22 cellular contexts compared by ENCODE assay signal in genomic region chr20:49160057-49160929, GRCh38. TPM values are rescaled to one million over a fixed set of nuclear protein-coding genes. Genes with fewer than 3 reads are reported as not detected.
DNase-seq lines count a peak whose midpoint lies in the region; ATAC-seq, FAIRE-seq and TF ChIP-seq lines count a peak whose summit lies in the region.
"Had no signal": no experiment of that assay in that cellular context is flagged by ENCODE, and none has a peak within 500 bp of the region (broad histone marks: within the 10 kb centered on the region; RNA-seq: fewer than 3 reads in every experiment).

No MANE protein-coding gene starts in this region.

- H3K4me1 Mint-ChIP-seq in natural killer cell, result peaks cover 19 to 24% of the 10 kb centered on the region in 2 donors
- H3K4me1 Mint-ChIP-seq in natural killer cell treated with Interleukin-12 subunit alpha and Interleukin-12 subunit beta and Interleukin-15 and Interleukin-18, amount 100 ng/mL, for 72 hours (ENCODE audit: low read depth in 2 of 2), result peaks cover 13 to 17% of the 10 kb centered on the region in 2 donors
- peaks cover 10 to 27% of the 10 kb centered on the region in 2 donors for H3K4me1 Mint-ChIP-seq in stimulated activated naive B cell treated with anti-CD40 and anti-IgM and Interleukin-4, amounts not matched to agents 10 μg/mL and 1 μg/mL and 100 μg/mL, for 72 hours

- no peaks in the 10 kb centered on the region for H3K27me3 ChIP-seq in SK-N-SH (ENCODE audit: insufficient read depth)

- POLR2A ChIA-PET in SK-N-SH (lab: Yijun Ruan, JAX), result interaction anchor here (0.6 kb wide), 1 partner anchor 113 kb away, joined by 4 read pairs; no protein-coding TSS in a partner anchor

- no peaks in the 10 kb centered on the region for H3K9me3 Mint-ChIP-seq in natural killer cell
- H3K9me3 Mint-ChIP-seq in natural killer cell treated with Interleukin-12 subunit alpha and Interleukin-12 subunit beta and Interleukin-15 and Interleukin-18, amount 100 ng/mL, for 72 hours, result no peaks in the 10 kb centered on the region
- H3K9me3 Mint-ChIP-seq in stimulated activated naive B cell treated with anti-CD40 and anti-IgM and Interleukin-4, amounts not matched to agents 10 μg/mL and 1 μg/mL and 100 μg/mL, for 72 hours, result no peaks in the 10 kb centered on the region
- H3K9me3 Mint-ChIP-seq: neural crest cell had no signal

- TF ChIP-seq EP300 in SK-N-SH (IDR thresholded peaks at IDR 0.05; ENCODE audit: borderline replicate concordance in 1 of 2, low read depth in 1 of 2, low read length in 1 of 2), result no peak

- no peak for TF ChIP-seq CTCF in SK-N-SH (IDR thresholded peaks at IDR 0.05)
- no peak for TF ChIP-seq CTCF in natural killer cell (IDR thresholded peaks at IDR 0.05)

- peaks cover 3% of the 10 kb centered on the region for H4K20me1 ChIP-seq in SK-N-SH (ENCODE audit: insufficient read depth)

- H3K36me3 ChIP-seq in SK-N-SH (replicated peaks in 1 of 2; ENCODE audit: control insufficient read depth in 1 of 2, insufficient read depth in 2 of 2, low read length in 1 of 2), result peaks cover 2 to 43% of the 10 kb centered on the region in 2 experiments

- CTCF ChIA-PET in SK-N-SH (lab: Yijun Ruan, JAX), result interaction anchor here (1.1 to 4.2 kb wide), 2 partner anchors 27 to 57 kb away, joined by 3 to 14 read pairs; no protein-coding TSS in a partner anchor

- no peak overlapping the region for H2AFZ ChIP-seq in SK-N-SH (ENCODE audit: low read depth)
- H2AFZ ChIP-seq: GM23248 had no signal

- H3K4me2 ChIP-seq in SK-N-SH, result no peak overlapping the region

- H3K4me3 Mint-ChIP-seq in natural killer cell, result no peak overlapping the region
- H3K4me3 Mint-ChIP-seq in natural killer cell treated with Interleukin-12 subunit alpha and Interleukin-12 subunit beta and Interleukin-15 and Interleukin-18, amount 100 ng/mL, for 72 hours, result no peak overlapping the region
- no peak overlapping the region for H3K4me3 Mint-ChIP-seq in stimulated activated naive B cell treated with anti-CD40 and anti-IgM and Interleukin-4, amounts not matched to agents 10 μg/mL and 1 μg/mL and 100 μg/mL, for 72 hours
- H3K4me3 Mint-ChIP-seq: neural crest cell had no signal

- FAIRE-seq in RCC 7860 (lab: Jason Lieb, UNC), result no peak

- H3K9ac ChIP-seq in SK-N-SH, result no peak overlapping the region
- H3K9ac ChIP-seq: GM23248 had no signal

- no peaks in the 10 kb centered on the region for H3K36me3 Mint-ChIP-seq in natural killer cell
- no peaks in the 10 kb centered on the region for H3K36me3 Mint-ChIP-seq in natural killer cell treated with Interleukin-12 subunit alpha and Interleukin-12 subunit beta and Interleukin-15 and Interleukin-18, amount 100 ng/mL, for 72 hours
- H3K36me3 Mint-ChIP-seq in stimulated activated naive B cell treated with anti-CD40 and anti-IgM and Interleukin-4, amounts not matched to agents 10 μg/mL and 1 μg/mL and 100 μg/mL, for 72 hours, result peaks cover under 1 to 27% of the 10 kb centered on the region in 2 donors

- no peaks in the 10 kb centered on the region for H3K9me3 ChIP-seq in SK-N-SH

- H3K4me1 ChIP-seq in SK-N-SH (ENCODE audit: control insufficient read depth in 1 of 2, insufficient read depth in 2 of 2, low read depth in 1 of 2, low read length in 1 of 2), result peaks cover 0 to 3% of the 10 kb centered on the region in 2 experiments; a peak in 1 of 4 replicates

- H3K27ac ChIP-seq in SK-N-SH (ENCODE audit: low read depth in 2 of 2, low read length in 1 of 2), result no peak overlapping the region
- H3K27ac ChIP-seq: 22Rv1, GM23248 had no signal

- H3K9me2 ChIP-seq in SK-N-SH, result no peaks in the 10 kb centered on the region

- peak overlapping the region; percentile 15 to 33 for H3K27ac Mint-ChIP-seq in natural killer cell
- H3K27ac Mint-ChIP-seq in natural killer cell treated with Interleukin-12 subunit alpha and Interleukin-12 subunit beta and Interleukin-15 and Interleukin-18, amount 100 ng/mL, for 72 hours, result peak overlapping the region in 1 of 2 donors; percentile 16
- peak overlapping the region; percentile 37 for H3K27ac Mint-ChIP-seq in stimulated activated naive B cell treated with anti-CD40 and anti-IgM and Interleukin-4, amounts not matched to agents 10 μg/mL and 1 μg/mL and 100 μg/mL, for 72 hours

- intact Hi-C loops in natural killer cell (cut with micrococcal nuclease), result no loop called here

- peaks cover 93% of the 10 kb centered on the region for H3K79me2 ChIP-seq in SK-N-SH (ENCODE audit: insufficient read depth)

- DNase-seq in SK-N-SH (no peak), natural killer cell (no peak), amniotic epithelial cell (ENCODE audit: low read depth) (peak; percentile 49), RCC 7860 (ENCODE audit: low spot score) (no peak)
- no peak for DNase-seq in natural killer cell treated with Interleukin-12 subunit alpha and Interleukin-12 subunit beta and Interleukin-15 and Interleukin-18, amount 100 ng/mL, for 72 hours (ENCODE audit: low spot score)
- DNase-seq in stimulated activated naive B cell treated with anti-CD40 and anti-IgM and Interleukin-4, amounts not matched to agents 10 μg/mL and 1 μg/mL and 100 μg/mL, for 72 hours, result no peak
- DNase-seq: activated CD4-positive, CD25-positive, alpha-beta regulatory T cell treated with anti-CD3 and anti-CD28 coated beads, Interleukin-2, amount 50 U/mL, for 72 hours; AML-193; central memory CD4-positive, alpha-beta T cell; GM23248; mesendoderm; NCI-H1417; NCI-H526 treated with DMSO at 0.1 percent for 48 hours; SHP77 treated with DMSO at 0.1 percent for 48 hours; stimulated activated CD4-positive, alpha-beta T cell treated with anti-CD3 and anti-CD28 coated beads, Interleukin-2, amount 100 ng/mL, for 48 hours had no signal

- TF ChIP-seq RAD21 in SK-N-SH (IDR thresholded peaks at IDR 0.05; ENCODE audit: low read length), result no peak

- WGBS in SK-N-SH (ENCODE audit: low lambda C conversion rate), result 90% methylated on average over 9 of the region's 9 CpGs

- no peaks in the 10 kb centered on the region for H3K27me3 Mint-ChIP-seq in natural killer cell (ENCODE audit: low read depth in 2 of 2)
- no peaks in the 10 kb centered on the region for H3K27me3 Mint-ChIP-seq in natural killer cell treated with Interleukin-12 subunit alpha and Interleukin-12 subunit beta and Interleukin-15 and Interleukin-18, amount 100 ng/mL, for 72 hours
- no peaks in the 10 kb centered on the region for H3K27me3 Mint-ChIP-seq in stimulated activated naive B cell treated with anti-CD40 and anti-IgM and Interleukin-4, amounts not matched to agents 10 μg/mL and 1 μg/mL and 100 μg/mL, for 72 hours
- H3K27me3 Mint-ChIP-seq: progenitor cell of endocrine pancreas had no signal

- H3K4me3 ChIP-seq in SK-N-SH (ENCODE audit: low read depth in 2 of 2, low read length in 1 of 2), result no peak overlapping the region
- H3K4me3 ChIP-seq: GM23248, skin epidermis had no signal

- H3F3A ChIP-seq in SK-N-SH (replicated peaks; ENCODE audit: insufficient read depth), result peaks cover 20% of the 10 kb centered on the region

- ATAC-seq in SK-N-SH treated with all-trans-retinoic acid at 6 μM for 48 hours (no peak), natural killer cell (no peak), HG03097 (IDR thresholded peaks at IDR 0.05; ENCODE audit: low FRiP score, unreplicated experiment) (no peak)
- ATAC-seq in natural killer cell treated with Interleukin-12 subunit alpha and Interleukin-12 subunit beta and Interleukin-15 and Interleukin-18, amount 100 ng/mL, for 72 hours, result no peak
- ATAC-seq in stimulated activated naive B cell treated with anti-CD40 and anti-IgM and Interleukin-4, amounts not matched to agents 10 μg/mL and 1 μg/mL and 100 μg/mL, for 72 hours (replicated peaks), result no peak
- ATAC-seq: esophagus mucosa had no signal

TF ChIP-seq in SK-N-SH, 30 proteins besides CTCF, POLR2A, EP300 and RAD21:
- TF ChIP-seq GATA2 (CRISPR knock-in tag; IDR thresholded peaks at IDR 0.05), result peak; percentile 59; the same call in 1 of the 2 replicates
- no peak for TF ChIP-seq CHD2 (IDR thresholded peaks at IDR 0.05; ENCODE audit: low read length, partially characterized antibody)
- no peak for TF ChIP-seq MEF2A (IDR thresholded peaks at IDR 0.05; ENCODE audit: borderline replicate concordance, low read depth)
- no peak for TF ChIP-seq FOXM1 (IDR thresholded peaks at IDR 0.05; ENCODE audit: low read depth)
TF ChIP-seq in SK-N-SH: peak in this region for 1.

TF ChIP-seq in SK-N-SH treated with all-trans-retinoic acid at 6 μM for 48 hours, 23 proteins besides CTCF, POLR2A, EP300 and RAD21:
- no peak for TF ChIP-seq ARNTL (CRISPR knock-in tag; IDR thresholded peaks at IDR 0.05; ENCODE audit: borderline replicate concordance, low read depth)
- no peak for TF ChIP-seq PPARA (CRISPR knock-in tag; IDR thresholded peaks at IDR 0.05; ENCODE audit: borderline replicate concordance)
- TF ChIP-seq TOX (CRISPR knock-in tag; IDR thresholded peaks at IDR 0.05; ENCODE audit: borderline replicate concordance), result no peak
- TF ChIP-seq POU6F1 (CRISPR knock-in tag; IDR thresholded peaks at IDR 0.05; ENCODE audit: borderline replicate concordance, low read depth), result no peak
- TF ChIP-seq ZC3H10 (CRISPR knock-in tag; IDR thresholded peaks at IDR 0.05), result no peak

RNA-seq across cellular contexts. Expression of gene STAU1, which starts 27.8 kb away (rescaled TPM):
- polyA plus RNA-seq in SK-N-SH (2012; rRNA removed), result 45.2 and 48.2 TPM in 2 replicates
- polyA plus RNA-seq in SK-N-SH (2012; cell fraction: cytosol; rRNA removed), result 53.4 and 58.2 TPM in 2 replicates
- polyA plus RNA-seq in SK-N-SH (2012; cell fraction: nucleus; rRNA removed), result 28.8 and 37.1 TPM in 2 replicates
- total RNA-seq in natural killer cell, result 10 to 100 TPM; 47.3 to 54.9 (median 49.9) TPM
- total RNA-seq in natural killer cell treated with Interleukin-12 subunit alpha and Interleukin-12 subunit beta and Interleukin-15 and Interleukin-18, amount 100 ng/mL, for 72 hours, result 10 to 100 TPM; 77.7 to 86.4 TPM

RNA-seq across cellular contexts. Expression of gene DDX27, which starts 58.9 kb away (rescaled TPM):
- polyA plus RNA-seq in SK-N-SH (2012; rRNA removed), result 51.9 and 52.4 TPM in 2 replicates
- 41.9 and 42.7 TPM in 2 replicates for polyA plus RNA-seq in SK-N-SH (2012; cell fraction: cytosol; rRNA removed)
- polyA plus RNA-seq in SK-N-SH (2012; cell fraction: nucleus; rRNA removed), result 69.0 and 76.6 TPM in 2 replicates
- total RNA-seq in natural killer cell, result 10 to 100 TPM; 71.5 to 91.3 (median 75.9) TPM
- total RNA-seq in natural killer cell treated with Interleukin-12 subunit alpha and Interleukin-12 subunit beta and Interleukin-15 and Interleukin-18, amount 100 ng/mL, for 72 hours, result 10 to 100 TPM; 41.4 to 60.2 TPM
